In the genomic region with DNA sequence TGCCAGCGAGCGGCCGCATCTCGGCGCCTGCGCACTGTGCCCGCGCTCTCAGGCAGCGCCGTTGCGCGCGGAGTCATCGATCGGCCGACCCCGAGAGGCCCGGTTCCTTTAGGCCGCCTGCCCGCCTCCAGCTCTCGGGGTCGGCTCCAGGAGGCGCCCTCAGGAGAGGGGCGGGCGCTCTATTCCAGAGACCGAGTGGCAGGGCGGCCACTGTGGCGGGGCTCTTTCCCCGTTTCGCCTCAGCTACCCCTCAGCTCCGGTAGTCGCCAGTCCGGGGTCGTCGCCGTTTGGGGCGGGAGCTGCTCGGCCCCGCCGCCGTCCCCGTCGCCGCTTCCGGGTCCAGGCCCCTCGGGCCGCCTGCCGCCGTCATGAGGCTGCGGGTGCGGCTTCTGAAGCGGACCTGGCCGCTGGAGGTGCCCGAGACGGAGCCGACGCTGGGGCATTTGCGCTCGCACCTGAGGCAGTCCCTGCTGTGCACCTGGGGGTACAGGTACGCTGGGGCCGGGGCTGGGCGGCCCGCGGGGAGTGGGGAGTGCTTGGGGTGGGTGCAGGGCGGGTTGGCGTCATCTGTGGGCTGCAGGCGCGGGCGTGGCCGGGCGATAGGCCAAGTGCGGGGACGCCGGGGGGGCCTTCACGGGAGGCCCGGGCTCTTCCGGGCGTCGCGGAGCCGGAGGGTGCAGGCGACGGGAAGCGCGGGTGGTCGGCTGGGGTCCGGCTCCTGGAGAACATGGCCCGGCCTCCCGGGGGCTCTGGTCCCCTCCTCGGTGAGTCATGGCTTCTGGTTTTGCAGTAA, we compare ENCODE assay signal across 8 cellular contexts. TPM values are rescaled to one million over a fixed set of nuclear protein-coding genes. Genes with fewer than 3 reads are reported as not detected.
A peak's percentile ranks its signal among the peaks of the same experiment; 100 is the strongest.
DNase-seq lines count a peak whose midpoint lies in the region; ATAC-seq and TF ChIP-seq lines count a peak whose summit lies in the region.

A gene (plus strand): TSS at position 177 of the 793 bp plus-strand sequence. CDS start 192 bp downstream, at position 369.

- peaks cover 0 to 10% (median 6%) of the 10 kb centered on the region in 9 donors for H3K36me3 ChIP-seq in heart left ventricle

- ATAC-seq in HG02678 (IDR thresholded peaks at IDR 0.05; ENCODE audit: unreplicated experiment) (peak; percentile 69), T-cell (replicated peaks in 1 of 4) (peak; percentile 82 to 90 (median 86)), heart left ventricle (peak; percentile 33 to 94 (median 92))

- WGBS in adipose tissue, 3 donors = 0% methylated on average over 73 to 90 of the region's 90 CpGs
- 0 to 1% (median 0%) methylated on average over 21 to 90 of the region's 90 CpGs for WGBS in heart left ventricle, 4 donors

- H3K9me3 ChIP-seq in heart left ventricle = no peaks in the 10 kb centered on the region

- peak; percentile 35 for DNase-seq in NCI-H1417 treated with DMSO at 0.1 percent for 48 hours (lab: John Stamatoyannopoulos, UW)
- peak; percentile 69 to 87 (median 82) for DNase-seq in T-cell
- DNase-seq in heart left ventricle = peak; percentile 93 to 96 (median 95)
- DNase-seq in posterior cingulate gyrus = peak; percentile 86 to 99 (median 92)
- DNase-seq in type B pancreatic cell (ENCODE audit: extremely low spot score, unreplicated experiment) = peak; percentile 96

- H3K27me3 ChIP-seq in heart left ventricle = no peaks in the 10 kb centered on the region

- peaks cover 2% of the 10 kb centered on the region for H3K36me3 Mint-ChIP-seq in T-cell
- H3K36me3 Mint-ChIP-seq in type B pancreatic cell = peaks cover 2% of the 10 kb centered on the region

- peaks cover 8 to 37% (median 29%) of the 10 kb centered on the region in 12 donors for H3K4me1 ChIP-seq in heart left ventricle

- H3K9me3 Mint-ChIP-seq in T-cell (no peaks in the 10 kb centered on the region), type B pancreatic cell (no peaks in the 10 kb centered on the region)

- peak; percentile 4 for TF ChIP-seq CTCF in GM12873 (IDR thresholded peaks at IDR 0.05; ENCODE audit: insufficient read depth, low read depth, low read length, missing control alignments)
- peak in 7 of 12 donors; percentile 32 to 69 (median 60) for TF ChIP-seq CTCF in heart left ventricle (IDR thresholded peaks at IDR 0.05)
- peak; percentile 52 for TF ChIP-seq CTCF in type B pancreatic cell (conservative IDR thresholded peaks at IDR 0.05)

- CTCF ChIA-PET in T-cell (lab: Charles Lee) = interaction anchor here in 1 of 2 donors (0.6 to 3.2 kb wide), 7 partner anchors 12 to 504 kb away, joined by 3 to 13 read pairs (median 4); a partner anchor contains a TSS

- H3K4me1 Mint-ChIP-seq in T-cell = peaks cover 13 to 26% (median 25%) of the 10 kb centered on the region in 3 donors
- peaks cover 9% of the 10 kb centered on the region for H3K4me1 Mint-ChIP-seq in type B pancreatic cell (ENCODE audit: unreplicated experiment)

- H3K4me3 ChIP-seq in heart left ventricle = peak within 1 kb of the TSS; percentile 55 to 100 (median 96)

- intact Hi-C loops in heart left ventricle (cut with DNase I) = loop anchor here (2.0 to 10.0 kb wide), 6 partner anchors 60 to 503 kb away; a partner anchor contains a TSS
- intact Hi-C loops in posterior cingulate gyrus (cut with DNase I) = loop anchor here (1.0 to 5.0 kb wide), 3 partner anchors 54 to 498 kb away; a partner anchor contains a TSS

- H3K4me3 Mint-ChIP-seq in T-cell = peak within 1 kb of the TSS; percentile 88 to 95 (median 95)
- peak within 1 kb of the TSS; percentile 98 for H3K4me3 Mint-ChIP-seq in type B pancreatic cell

- POLR2A ChIA-PET in T-cell (lab: Charles Lee) = interaction anchor here (0.7 to 1.1 kb wide), 2 partner anchors 19 to 62 kb away, joined by 3 to 5 read pairs; a partner anchor contains a TSS

- TF ChIP-seq POLR2A in heart left ventricle (IDR thresholded peaks at IDR 0.05) = peak in 1 of 2 donors; percentile 73

- H3K27me3 Mint-ChIP-seq in T-cell (no peaks in the 10 kb centered on the region), type B pancreatic cell (peaks cover 7% of the 10 kb centered on the region)

- peak within 1 kb of the TSS; percentile 96 for H3K27ac ChIP-seq in adipose tissue (ENCODE audit: low read depth, low read length)
- peak within 1 kb of the TSS; percentile 86 to 100 (median 99) for H3K27ac ChIP-seq in heart left ventricle

- H3K27ac Mint-ChIP-seq in T-cell = peak within 1 kb of the TSS; percentile 93 to 95
- peak within 1 kb of the TSS; percentile 95 for H3K27ac Mint-ChIP-seq in type B pancreatic cell

RNA-seq across cellular contexts. Expression of the gene that starts here (rescaled TPM):
- total RNA-seq in T-cell (100 to 1,000 TPM in 2 of 5 donors, 10 to 100 TPM in 3; 77.8 to 127 (median 83.4) TPM), heart left ventricle (10 to 100 TPM; 32.8 to 63.0 (median 42.5) TPM), type B pancreatic cell (ENCODE audit: low replicate concordance) (96.4 and 122 TPM in 2 replicates)
- polyA plus RNA-seq in adipose tissue (10 to 100 TPM; 34.5 to 83.5 (median 50.8) TPM), heart left ventricle (10 to 100 TPM; 19.1 to 42.5 TPM)

Comparison
In these comparisons a context has a peak if more than half of its experiments do, and no peak if none do; other contexts are left out.
1. Peak in every context shown above with its lines: DNase-seq, ATAC-seq, H3K4me3 ChIP-seq and H3K27ac ChIP-seq.
2. CTCF ChIP-seq: peak in every context shown above with its lines; median percentile 60 in heart left ventricle; 52 in type B pancreatic cell; 4 in GM12873.
3. DNase-seq: peak in every context shown above with its lines; median percentile 96 in type B pancreatic cell; 95 in heart left ventricle; 92 in posterior cingulate gyrus; 82 in T-cell; 35 in NCI-H1417 treated with DMSO at 0.1 percent for 48 hours.